In genomic region chr12:72134934-72135333, GRCh38 we compare ENCODE assay signal across 18 cellular contexts.
"Had no signal": no experiment of that assay in that cellular context is flagged by ENCODE, and none has a peak within 500 bp of the region (broad histone marks: within the 10 kb centered on the region; RNA-seq: fewer than 3 reads in every experiment).

No MANE protein-coding gene starts in this region.

- H3K4me3 ChIP-seq: hepatocyte, mucosa of descending colon, neural progenitor cell, psoas muscle, tibial nerve had no signal

- H3K27me3 ChIP-seq: hepatocyte, neural progenitor cell, tibial nerve had no signal

- H3K9me3 ChIP-seq: mucosa of descending colon, psoas muscle, tibial nerve had no signal

- H3K36me3 ChIP-seq: neural progenitor cell, tibial nerve had no signal

- DNase-seq: activated CD4-positive, alpha-beta T cell treated with anti-CD3 and anti-CD28 coated beads, Interleukin-2, amount 10 ng/mL, durations not matched to agents 24 days and 14 days; activated CD8-positive, alpha-beta T cell treated with anti-CD3 and anti-CD28 coated beads, Interleukin-2, amount 10 ng/mL, durations not matched to agents 7 days and 5 days; activated effector memory CD4-positive, alpha-beta T cell treated with anti-CD3 and anti-CD28 coated beads, Interleukin-2, amount 50 U/mL, for 16 hours; activated naive CD4-positive, alpha-beta T cell treated with anti-CD3 and anti-CD28 coated beads, Interleukin-2, amount 50 U/mL, for 16 hours; activated T-cell treated with anti-CD3 and anti-CD28 coated beads, Interleukin-2, amount 50 U/mL, for 48 hours; aorta; foreskin fibroblast; mesenchymal stem cell; mucosa of descending colon; naive B cell; psoas muscle; right cardiac atrium; stimulated activated CD4-positive, alpha-beta T cell treated with anti-CD3 and anti-CD28 coated beads, Interleukin-2, amount 100 ng/mL, for 24 hours; stimulated activated naive CD4-positive, alpha-beta T cell treated with Interleukin-2 at 50 U/mL for 16 hours; T1000 had no signal
